In genomic region chr12:55425954-55426353, GRCh38 we compare ENCODE assay signal across 8 cellular contexts. TPM values are rescaled to one million over a fixed set of nuclear protein-coding genes. Genes with fewer than 3 reads are reported as not detected.
"Had no signal": no experiment of that assay in that cellular context is flagged by ENCODE, and none has a peak within 500 bp of the region (broad histone marks: within the 10 kb centered on the region; RNA-seq: fewer than 3 reads in every experiment).

Gene OR6C76 (plus strand): TSS chr12:55426254. CDS start chr12:55426254, 0 bp downstream.

- H3K4me3 ChIP-seq: HAP-1, K562 had no signal

- H3K27ac Mint-ChIP-seq: HFFc6 had no signal

- H3K9me3 ChIP-seq: HAP-1 had no signal

- H3K4me1 ChIP-seq: HAP-1 had no signal

- H3K36me3 ChIP-seq: HAP-1 had no signal

- ATAC-seq: HCT116, K562 had no signal

- H3K4me3 Mint-ChIP-seq: HFFc6 had no signal

- DNase-seq: GOT3, HFFc6, IMR-90, KG1 had no signal

RNA-seq across cellular contexts. Expression of gene OR6C76, which starts in this region (rescaled TPM):
- total RNA-seq: HFFc6, HT-29, IMR-90, K562 had no signal
- polyA plus RNA-seq: IMR-90, K562 had no signal
